1 cellular context compared by ENCODE assay signal in genomic region chr17:8383143-8383974, GRCh38.
TF ChIP-seq lines count a peak whose summit lies in the region.

Gene RPL26 (minus strand): TSS chr17:8383193. CDS start chr17:8382310, 883 bp downstream.

TF ChIP-seq in HepG2, 621 proteins besides CTCF, POLR2A, EP300 and RAD21 (continued from another document and continues in another):
- TF ChIP-seq ZHX2 (IDR thresholded peaks at IDR 0.05; ENCODE audit: low read depth) = no peak
- TF ChIP-seq ZHX2 (CRISPR knock-in tag; IDR thresholded peaks at IDR 0.05; ENCODE audit: borderline replicate concordance) = no peak
- TF ChIP-seq ZNF768 (CRISPR knock-in tag; IDR thresholded peaks at IDR 0.05) = peak; percentile 66; the same call in 1 of the 2 replicates
- TF ChIP-seq NFAT5 (CRISPR knock-in tag; IDR thresholded peaks at IDR 0.05) = no peak
- TF ChIP-seq BATF2 (CRISPR knock-in tag; IDR thresholded peaks at IDR 0.05) = peak; percentile 47; the same call in 1 of the 2 replicates
- no peak for TF ChIP-seq HNRNPL (IDR thresholded peaks at IDR 0.05; ENCODE audit: low read depth, low read length)
- TF ChIP-seq IKZF5 (CRISPR knock-in tag; IDR thresholded peaks at IDR 0.05) = peak; percentile 58; the same call in 1 of the 2 replicates
- no peak for TF ChIP-seq SOX6 (IDR thresholded peaks at IDR 0.05)
- peak; percentile 62; the same call in 1 of the 2 replicates for TF ChIP-seq SOX6 (CRISPR knock-in tag; IDR thresholded peaks at IDR 0.05)
- TF ChIP-seq HNRNPH1 (optimal IDR thresholded peaks at IDR 0.05; ENCODE audit: low read depth, low read length) = no peak
- TF ChIP-seq ATRX (CRISPR knock-in tag; IDR thresholded peaks at IDR 0.05; ENCODE audit: borderline replicate concordance) = no peak
- no peak for TF ChIP-seq ZNF772 (CRISPR knock-in tag; IDR thresholded peaks at IDR 0.05)
- no peak for TF ChIP-seq ZIK1 (CRISPR knock-in tag; IDR thresholded peaks at IDR 0.05; ENCODE audit: borderline replicate concordance, low read depth)
- TF ChIP-seq REST (IDR thresholded peaks at IDR 0.05; ENCODE audit: borderline replicate concordance in 1 of 2, low read depth in 1 of 2, low read length in 2 of 2) = peak in 1 of 2 experiments; percentile 69; a peak in 1 of 4 replicates
- no peak for TF ChIP-seq CEBPZ (IDR thresholded peaks at IDR 0.05; ENCODE audit: low read length)
- no peak for TF ChIP-seq ZNF740 (CRISPR knock-in tag; IDR thresholded peaks at IDR 0.05)
- TF ChIP-seq ZFP36L2 (CRISPR knock-in tag; IDR thresholded peaks at IDR 0.05) = no peak
- no peak for TF ChIP-seq GMEB2 (CRISPR knock-in tag; IDR thresholded peaks at IDR 0.05; ENCODE audit: low read depth)
- peak; percentile 16; the same call in 1 of the 2 replicates for TF ChIP-seq MXD4 (CRISPR knock-in tag; IDR thresholded peaks at IDR 0.05)
- TF ChIP-seq ZNF414 (CRISPR knock-in tag; IDR thresholded peaks at IDR 0.05) = 0 out of 2 replicates have a peak, but pooled peaks have one; percentile 75
- TF ChIP-seq NONO (IDR thresholded peaks at IDR 0.05) = no peak
- peak; percentile 94 for TF ChIP-seq NONO (CRISPR knock-in tag; conservative IDR thresholded peaks at IDR 0.05)
- peak; percentile 68; the same call in 1 of the 2 replicates for TF ChIP-seq PHF8 (CRISPR knock-in tag; IDR thresholded peaks at IDR 0.05)
- TF ChIP-seq ZNF782 (CRISPR knock-in tag; IDR thresholded peaks at IDR 0.05; ENCODE audit: borderline replicate concordance) = 0 out of 2 replicates have a peak, but pooled peaks have one; percentile 10
- TF ChIP-seq ZNF543 (CRISPR knock-in tag; IDR thresholded peaks at IDR 0.05) = no peak
